ENCODE assay signal across 8 cellular contexts in genomic region chr21:37074195-37074510, GRCh38. TPM values are rescaled to one million over a fixed set of nuclear protein-coding genes. Genes with fewer than 3 reads are reported as not detected.
DNase-seq lines count a peak whose midpoint lies in the region; ATAC-seq and TF ChIP-seq lines count a peak whose summit lies in the region.

No MANE protein-coding gene starts in this region.

- no peaks in the 10 kb centered on the region for H3K9me3 ChIP-seq in lung (ENCODE audit: control insufficient read depth in 2 of 2, insufficient read depth in 1 of 2, low read length in 1 of 2)

- H3K36me3 ChIP-seq in brain microvascular endothelial cell (replicated peaks), result no peaks in the 10 kb centered on the region
- no peaks in the 10 kb centered on the region for H3K36me3 ChIP-seq in lung (ENCODE audit: control insufficient read depth in 2 of 2, insufficient read depth in 2 of 2, low read length in 2 of 2)

- in situ Hi-C loops in brain microvascular endothelial cell (cut with HindIII; ENCODE audit: low pct_ligation_motif_present, low sequenced_read_pairs), result no loop called here

- TF ChIP-seq CTCF in brain microvascular endothelial cell (IDR thresholded peaks at IDR 0.05; ENCODE audit: low read depth, low read length, missing control alignments) (no peak), lung (IDR thresholded peaks at IDR 0.05; ENCODE audit: control extremely low read depth, extremely low read depth) (no peak)

- H3K27me3 ChIP-seq in brain microvascular endothelial cell (replicated peaks) (no peaks in the 10 kb centered on the region), lung (ENCODE audit: control insufficient read depth, insufficient read depth) (no peaks in the 10 kb centered on the region)

- peak overlapping the region; percentile 95 for H3K27ac ChIP-seq in brain microvascular endothelial cell
- peak overlapping the region; percentile 82 to 83 for H3K27ac ChIP-seq in lung (ENCODE audit: low read depth in 1 of 2, low read length in 1 of 2)

- peak; percentile 25 for DNase-seq in ELR (ENCODE audit: low read depth)
- peak; percentile 38 for DNase-seq in M059J (ENCODE audit: low read depth)
- no peak for DNase-seq in brain microvascular endothelial cell
- no peak for DNase-seq in lung (ENCODE audit: low spot score)
- no peak for DNase-seq in occipital lobe (lab: John Stamatoyannopoulos, UW)
- DNase-seq in NCI-H226, result no peak
- no peak for DNase-seq in D341Med (ENCODE audit: low spot score)

- no peak for ATAC-seq in lung (ENCODE audit: insufficient read depth, low FRiP score)
- no peak for ATAC-seq in HG02840 (IDR thresholded peaks at IDR 0.05; ENCODE audit: low FRiP score, unreplicated experiment)

- peak overlapping the region; percentile 93 for H3K4me3 ChIP-seq in brain microvascular endothelial cell (ENCODE audit: low read depth, low read length)
- peak overlapping the region; percentile 58 for H3K4me3 ChIP-seq in lung

- peaks cover 0 to 4% of the 10 kb centered on the region in 2 donors for H3K4me1 ChIP-seq in lung (ENCODE audit: control insufficient read depth in 2 of 2, insufficient read depth in 2 of 2, low read length in 2 of 2)

- 2 to 5% methylated on average over 14 of the region's 14 CpGs for WGBS in lung, 2 donors

RNA-seq across cellular contexts. Expression of gene TTC3, which starts 1.1 kb away (rescaled TPM):
- total RNA-seq in M059J (2014; rRNA removed; shearing (Covaris generic)), result 86.1 and 95.6 TPM in 2 replicates
- total RNA-seq in lung, result 100 to 1,000 TPM in 1 of 2 donors, 10 to 100 TPM in 1; 77.1 to 310 TPM
- polyA plus RNA-seq in lung, result 10 to 100 TPM; 19.0 to 24.8 TPM
- total RNA-seq in occipital lobe, result 956 TPM

RNA-seq across cellular contexts. Expression of gene PIGP, which starts 1.3 kb away (rescaled TPM):
- total RNA-seq in M059J (2014; rRNA removed; shearing (Covaris generic)), result 46.5 and 67.0 TPM in 2 replicates
- 10 to 100 TPM; 18.6 to 30.6 TPM for total RNA-seq in lung
- polyA plus RNA-seq in lung, result 10 to 100 TPM; 20.4 to 27.9 TPM
- total RNA-seq in occipital lobe, result 7.6 TPM

Comparison
In these comparisons a context has a peak if more than half of its experiments do, and no peak if none do; other contexts are left out.
1. DNase-seq: peak in ELR (single experiment) and M059J (single experiment); none in brain microvascular endothelial cell (single experiment), lung (single experiment), occipital lobe (single experiment), NCI-H226 (single experiment) and D341Med (single experiment).